In genomic region chr2:41621578-41621977, GRCh38 we compare ENCODE assay signal across 13 cellular contexts.
DNase-seq lines count a peak whose midpoint lies in the region.
"Had no signal": no experiment of that assay in that cellular context is flagged by ENCODE, and none has a peak within 500 bp of the region (broad histone marks: within the 10 kb centered on the region; RNA-seq: fewer than 3 reads in every experiment).

No MANE protein-coding gene starts in this region.

- DNase-seq in NCI-H446 treated with DMSO at 0.1 percent for 48 hours (lab: John Stamatoyannopoulos, UW) (peak; percentile 5), NCI-H446 (lab: John Stamatoyannopoulos, UW) (no peak), NCI-H146 treated with DMSO at 0.1 percent for 48 hours (lab: John Stamatoyannopoulos, UW; ENCODE audit: unreplicated experiment) (peak; percentile 4), NCI-H69 (lab: John Stamatoyannopoulos, UW) (peak; percentile 91), epidermal melanocyte (ENCODE audit: insufficient read length, low spot score) (no peak), activated gamma-delta T cell treated with Interleukin-2 at 50 U/mL for 16 hours (no peak), nucleus accumbens (lab: John Stamatoyannopoulos, UW) (no peak), GM19238 (ENCODE audit: insufficient read length, low spot score) (no peak)
- DNase-seq: CD8-positive, alpha-beta T cell; HFFc6; KG1; NCI-H2107; RPMI8226 had no signal

Comparison
In these comparisons a context has a peak if more than half of its experiments do, and no peak if none do; other contexts are left out.
1. DNase-seq: peak in NCI-H446 treated with DMSO at 0.1 percent for 48 hours (single experiment), NCI-H146 treated with DMSO at 0.1 percent for 48 hours (single experiment) and NCI-H69 (single experiment); none in NCI-H446 (0 of 2), epidermal melanocyte (single experiment), activated gamma-delta T cell treated with Interleukin-2 at 50 U/mL for 16 hours (single experiment), nucleus accumbens (0 of 56) and GM19238 (single experiment).